28 cellular contexts compared by ENCODE assay signal in genomic region chr19:23046743-23047142, GRCh38. TPM values are rescaled to one million over a fixed set of nuclear protein-coding genes. Genes with fewer than 3 reads are reported as not detected.
"Had no signal": no experiment of that assay in that cellular context is flagged by ENCODE, and none has a peak within 500 bp of the region (broad histone marks: within the 10 kb centered on the region; RNA-seq: fewer than 3 reads in every experiment).

No MANE protein-coding gene starts in this region.

- FAIRE-seq: urothelium cell line had no signal

- H3K27ac Mint-ChIP-seq: stimulated activated effector memory CD8-positive, alpha-beta T cell treated with anti-CD3 and anti-CD28 coated beads, Interleukin-12 subunit alpha, Interleukin-12 subunit beta, amount 100 ng/mL, for 72 hours; stimulated activated memory B cell treated with anti-CD40 and anti-IgM and Interleukin-4, amounts not matched to agents 10 μg/mL and 1 μg/mL and 100 μg/mL, for 72 hours; stimulated activated naive B cell treated with anti-CD40 and anti-IgM and Interleukin-4, amounts not matched to agents 10 μg/mL and 1 μg/mL and 100 μg/mL, for 72 hours; stimulated activated naive CD8-positive, alpha-beta T cell treated with anti-CD3 and anti-CD28 coated beads, Interleukin-15, amount 100 ng/mL, for 72 hours; stimulated activated naive CD8-positive, alpha-beta T cell treated with anti-CD3 and anti-CD28 coated beads, Interleukin-15, Interleukin-2, amounts not matched to agents 100 ng/mL and 50 ng/mL, for 24 hours; type B pancreatic cell had no signal

- H3K36me3 ChIP-seq: stomach, suprapubic skin, thoracic aorta, thyroid gland, tibial artery, tibial nerve, transverse colon, upper lobe of left lung, upper lobe of right lung, uterus, vagina had no signal

- H3K9me3 ChIP-seq: testis, thoracic aorta, thyroid gland, upper lobe of right lung, uterus, vagina had no signal

- H3K36me3 Mint-ChIP-seq: stimulated activated effector memory CD8-positive, alpha-beta T cell treated with anti-CD3 and anti-CD28 coated beads, Interleukin-12 subunit alpha, Interleukin-12 subunit beta, amount 100 ng/mL, for 72 hours; stimulated activated memory B cell treated with anti-CD40 and anti-IgM and Interleukin-4, amounts not matched to agents 10 μg/mL and 1 μg/mL and 100 μg/mL, for 72 hours; stimulated activated naive B cell treated with anti-CD40 and anti-IgM and Interleukin-4, amounts not matched to agents 10 μg/mL and 1 μg/mL and 100 μg/mL, for 72 hours; type B pancreatic cell had no signal

- H3K27me3 Mint-ChIP-seq: stimulated activated memory B cell treated with anti-CD40 and anti-IgM and Interleukin-4, amounts not matched to agents 10 μg/mL and 1 μg/mL and 100 μg/mL, for 72 hours; stimulated activated naive B cell treated with anti-CD40 and anti-IgM and Interleukin-4, amounts not matched to agents 10 μg/mL and 1 μg/mL and 100 μg/mL, for 72 hours; stimulated activated naive CD8-positive, alpha-beta T cell treated with anti-CD3 and anti-CD28 coated beads, Interleukin-15, amount 100 ng/mL, for 72 hours; stimulated activated naive CD8-positive, alpha-beta T cell treated with anti-CD3 and anti-CD28 coated beads, Interleukin-15, Interleukin-2, amounts not matched to agents 100 ng/mL and 50 ng/mL, for 24 hours; type B pancreatic cell had no signal

- H3K4me3 Mint-ChIP-seq: stimulated activated effector memory CD8-positive, alpha-beta T cell treated with anti-CD3 and anti-CD28 coated beads, Interleukin-12 subunit alpha, Interleukin-12 subunit beta, amount 100 ng/mL, for 72 hours; stimulated activated memory B cell treated with anti-CD40 and anti-IgM and Interleukin-4, amounts not matched to agents 10 μg/mL and 1 μg/mL and 100 μg/mL, for 72 hours; stimulated activated naive B cell treated with anti-CD40 and anti-IgM and Interleukin-4, amounts not matched to agents 10 μg/mL and 1 μg/mL and 100 μg/mL, for 72 hours; stimulated activated naive CD8-positive, alpha-beta T cell treated with anti-CD3 and anti-CD28 coated beads, Interleukin-15, amount 100 ng/mL, for 72 hours; stimulated activated naive CD8-positive, alpha-beta T cell treated with anti-CD3 and anti-CD28 coated beads, Interleukin-15, Interleukin-2, amounts not matched to agents 100 ng/mL and 50 ng/mL, for 24 hours; type B pancreatic cell had no signal

- H3K4me3 ChIP-seq: stomach, suprapubic skin, testis, thoracic aorta, thyroid gland, tibial artery, tibial nerve, transverse colon, upper lobe of left lung, upper lobe of right lung, uterus, vagina had no signal

- H3K27me3 ChIP-seq: stomach, suprapubic skin, testis, thyroid gland, tibial artery, tibial nerve, transverse colon, upper lobe of left lung, upper lobe of right lung, uterus, vagina had no signal

- DNase-seq: stimulated activated CD4-positive, alpha-beta T cell treated with anti-CD3 and anti-CD28 coated beads, Interleukin-2, amount 100 ng/mL, for 48 hours; stimulated activated CD4-positive, alpha-beta T cell treated with anti-CD3 and anti-CD28 coated beads, Interleukin-4, amount 100 ng/mL, for 1 hour; stimulated activated CD4-positive, alpha-beta T cell treated with anti-CD3 and anti-CD28 coated beads, Interleukin-4, amount 100 ng/mL, for 24 hours; stimulated activated CD4-positive, alpha-beta T cell treated with anti-CD3 and anti-CD28 coated beads, Interleukin-4, amount 100 ng/mL, for 4 hours; stimulated activated CD8-positive, alpha-beta memory T cell treated with anti-CD3 and anti-CD28 coated beads, Interleukin-4, amount 100 ng/mL, for 48 hours; stimulated activated naive B cell treated with anti-CD40 and anti-IgM and Interleukin-4, amounts not matched to agents 10 μg/mL and 1 μg/mL and 100 μg/mL, for 72 hours; stimulated activated naive CD4-positive, alpha-beta T cell; stimulated activated naive CD4-positive, alpha-beta T cell treated with Interleukin-2 at 50 U/mL for 16 hours; stimulated activated naive CD8-positive, alpha-beta T cell treated with anti-CD3 and anti-CD28 coated beads, Interleukin-15, amount 100 ng/mL, for 72 hours; stimulated activated naive CD8-positive, alpha-beta T cell treated with anti-CD3 and anti-CD28 coated beads, Interleukin-15, Interleukin-2, amounts not matched to agents 100 U/mL and 50 U/mL, for 24 hours; stomach; substantia nigra; testis; thyroid gland; tibial artery; transverse colon; upper lobe of left lung; upper lobe of right lung; uterus had no signal

- H3K27ac ChIP-seq: stomach, suprapubic skin, testis, thoracic aorta, thyroid gland, tibial artery, tibial nerve, transverse colon, upper lobe of left lung, upper lobe of right lung, uterus, vagina had no signal

- ATAC-seq: stimulated activated effector memory CD8-positive, alpha-beta T cell treated with anti-CD3 and anti-CD28 coated beads, Interleukin-12 subunit alpha, Interleukin-12 subunit beta, amount 100 ng/mL, for 72 hours; stimulated activated memory B cell treated with anti-CD40 and anti-IgM and Interleukin-4, amounts not matched to agents 10 μg/mL and 1 μg/mL and 100 μg/mL, for 72 hours; stimulated activated naive B cell treated with anti-CD40 and anti-IgM and Interleukin-4, amounts not matched to agents 10 μg/mL and 1 μg/mL and 100 μg/mL, for 72 hours; stimulated activated naive CD8-positive, alpha-beta T cell treated with anti-CD3 and anti-CD28 coated beads, Interleukin-15, amount 100 ng/mL, for 72 hours; stimulated activated naive CD8-positive, alpha-beta T cell treated with anti-CD3 and anti-CD28 coated beads, Interleukin-15, Interleukin-2, amounts not matched to agents 100 U/mL and 50 U/mL, for 24 hours; upper lobe of right lung had no signal

- H3K4me1 Mint-ChIP-seq: stimulated activated effector memory CD8-positive, alpha-beta T cell treated with anti-CD3 and anti-CD28 coated beads, Interleukin-12 subunit alpha, Interleukin-12 subunit beta, amount 100 ng/mL, for 72 hours; stimulated activated memory B cell treated with anti-CD40 and anti-IgM and Interleukin-4, amounts not matched to agents 10 μg/mL and 1 μg/mL and 100 μg/mL, for 72 hours; stimulated activated naive B cell treated with anti-CD40 and anti-IgM and Interleukin-4, amounts not matched to agents 10 μg/mL and 1 μg/mL and 100 μg/mL, for 72 hours; stimulated activated naive CD8-positive, alpha-beta T cell treated with anti-CD3 and anti-CD28 coated beads, Interleukin-15, amount 100 ng/mL, for 72 hours had no signal

- H3K4me1 ChIP-seq: stomach, suprapubic skin, testis, thyroid gland, tibial artery, tibial nerve, transverse colon, upper lobe of left lung, upper lobe of right lung, uterus, vagina had no signal

RNA-seq across cellular contexts. Expression of gene ZNF728, which starts 43.8 kb away (rescaled TPM):
- polyA plus RNA-seq: stomach had no signal
